Comparison of ENCODE assay signal across 1 cellular context in genomic region chr6:158232445-158233213, GRCh38.
TF ChIP-seq lines count a peak whose summit lies in the region.

No MANE protein-coding gene starts in this region.

TF ChIP-seq in K562, 482 proteins besides CTCF, POLR2A, EP300 and RAD21 (continued from another document and continues in another):
- no peak for TF ChIP-seq ZNF609 (CRISPR knock-in tag; IDR thresholded peaks at IDR 0.05; ENCODE audit: borderline replicate concordance)
- TF ChIP-seq FOXP4 (CRISPR knock-in tag; IDR thresholded peaks at IDR 0.05; ENCODE audit: borderline replicate concordance) = no peak
- no peak for TF ChIP-seq CBFA2T2 (conservative IDR thresholded peaks at IDR 0.05)
- no peak for TF ChIP-seq ZHX1 (conservative IDR thresholded peaks at IDR 0.05; ENCODE audit: low read length)
- no peak for TF ChIP-seq MBD1 (CRISPR knock-in tag; IDR thresholded peaks at IDR 0.05)
- peak; percentile 36; the same call in 1 of the 2 replicates for TF ChIP-seq SMARCA4 (IDR thresholded peaks at IDR 0.05)
- TF ChIP-seq TOE1 (IDR thresholded peaks at IDR 0.05; ENCODE audit: borderline replicate concordance) = no peak; the same call in 1 of the 2 replicates
- no peak for TF ChIP-seq TOE1 (CRISPR knock-in tag; IDR thresholded peaks at IDR 0.05; ENCODE audit: borderline replicate concordance, low read depth)
- TF ChIP-seq ARID3A (IDR thresholded peaks at IDR 0.05; ENCODE audit: borderline replicate concordance, low read depth, low read length) = no peak
- TF ChIP-seq ZNF507 (tag; conservative IDR thresholded peaks at IDR 0.05) = no peak
- TF ChIP-seq KAT8 (IDR thresholded peaks at IDR 0.05; ENCODE audit: low read depth) = no peak
- no peak for TF ChIP-seq TRIM28 (IDR thresholded peaks at IDR 0.05)
- no peak for TF ChIP-seq RBM15 (IDR thresholded peaks at IDR 0.05; ENCODE audit: insufficient read depth, low read length)
- no peak for TF ChIP-seq ATF4 (CRISPR knock-in tag; IDR thresholded peaks at IDR 0.05)
- no peak for TF ChIP-seq ZNF79 (CRISPR knock-in tag; IDR thresholded peaks at IDR 0.05; ENCODE audit: low read depth)
- no peak for TF ChIP-seq FOXM1 (IDR thresholded peaks at IDR 0.05; ENCODE audit: low read depth)
- peak; percentile 45; the same call in 1 of the 2 replicates for TF ChIP-seq FOXM1 (CRISPR knock-in tag; IDR thresholded peaks at IDR 0.05; ENCODE audit: low read depth)
- TF ChIP-seq ZBTB1 (CRISPR knock-in tag; IDR thresholded peaks at IDR 0.05; ENCODE audit: borderline replicate concordance, low read depth) = 0 out of 2 replicates have a peak, but pooled peaks have one; percentile 23
- TF ChIP-seq RERE (CRISPR knock-in tag; IDR thresholded peaks at IDR 0.05; ENCODE audit: borderline replicate concordance) = no peak
- no peak for TF ChIP-seq CC2D1A (IDR thresholded peaks at IDR 0.05)
- TF ChIP-seq ZNF121 (CRISPR knock-in tag; conservative IDR thresholded peaks at IDR 0.05) = no peak
- TF ChIP-seq ZNF165 (CRISPR knock-in tag; IDR thresholded peaks at IDR 0.05; ENCODE audit: borderline replicate concordance) = no peak
- no peak for TF ChIP-seq FOXK2 (conservative IDR thresholded peaks at IDR 0.05 in 1 of 2, IDR thresholded peaks at IDR 0.05 in 1 of 2; ENCODE audit: low read depth in 2 of 2)
- TF ChIP-seq E2F5 (CRISPR knock-in tag; IDR thresholded peaks at IDR 0.05) = no peak
- no peak for TF ChIP-seq CREBBP (IDR thresholded peaks at IDR 0.05; ENCODE audit: low read depth, low read length)
- no peak for TF ChIP-seq ATF3 (IDR thresholded peaks at IDR 0.05)
- TF ChIP-seq ATF3 (CRISPR knock-in tag; conservative IDR thresholded peaks at IDR 0.05) = no peak
- TF ChIP-seq ZNF431 (CRISPR knock-in tag; IDR thresholded peaks at IDR 0.05) = no peak
- no peak for TF ChIP-seq NR3C1 (CRISPR knock-in tag; IDR thresholded peaks at IDR 0.05)
